Comparison of ENCODE assay signal across 18 cellular contexts in genomic region chr9:33177633-33178032, GRCh38. TPM values are rescaled to one million over a fixed set of nuclear protein-coding genes. Genes with fewer than 3 reads are reported as not detected.
A peak's percentile ranks its signal among the peaks of the same experiment; 100 is the strongest.
DNase-seq lines count a peak whose midpoint lies in the region; ATAC-seq lines count a peak whose summit lies in the region.
"Had no signal": no experiment of that assay in that cellular context is flagged by ENCODE, and none has a peak within 500 bp of the region (broad histone marks: within the 10 kb centered on the region; RNA-seq: fewer than 3 reads in every experiment).

No MANE protein-coding gene starts in this region.

- H2AFZ ChIP-seq in mesenchymal stem cell (ENCODE audit: low read depth, low read length), result no peak overlapping the region

- H4K8ac ChIP-seq in mesenchymal stem cell (ENCODE audit: low read length), result no peak overlapping the region

- H3K18ac ChIP-seq in mesenchymal stem cell (ENCODE audit: low read depth in 1 of 2, low read length in 2 of 2), result no peak overlapping the region

- no peak for DNase-seq in mesenchymal stem cell
- DNase-seq in right cardiac atrium, result no peak
- no peak for DNase-seq in superior temporal gyrus (ENCODE audit: extremely low spot score)
- DNase-seq in NCI-H510A (lab: John Stamatoyannopoulos, UW), result no peak
- DNase-seq in HUDEP-2 (lab: John Stamatoyannopoulos, UW; ENCODE audit: unreplicated experiment in 76 of 76), result no peak
- DNase-seq: activated CD4-positive, alpha-beta T cell treated with anti-CD3 and anti-CD28 coated beads, Interleukin-2, amount 10 ng/mL, durations not matched to agents 7 days and 5 days; aorta; dermis blood vessel endothelial cell; NCI-H1105 treated with DMSO at 0.1 percent for 48 hours; NCI-H345; nucleus accumbens; RPMI8226; T-helper 2 cell; tibial artery had no signal

- no peak overlapping the region for H3K4me2 ChIP-seq in mesenchymal stem cell (ENCODE audit: low read length, poor library complexity, severe bottlenecking)

- H3K27ac ChIP-seq in mesenchymal stem cell (ENCODE audit: low read length, poor library complexity, severe bottlenecking), result peak overlapping the region; percentile 33
- H3K27ac ChIP-seq in right cardiac atrium (ENCODE audit: low read length), result no peak overlapping the region
- H3K27ac ChIP-seq: tibial artery had no signal

- H3K79me1 ChIP-seq in mesenchymal stem cell (replicated peaks; ENCODE audit: low read length, poor library complexity, severe bottlenecking), result no peaks in the 10 kb centered on the region

- H3K23ac ChIP-seq in mesenchymal stem cell (ENCODE audit: low read length in 2 of 2), result no peak overlapping the region

- H3K4me1 ChIP-seq in mesenchymal stem cell (ENCODE audit: control insufficient read depth, insufficient read depth, low read depth, low read length) (peaks cover 15% of the 10 kb centered on the region), right cardiac atrium (ENCODE audit: control insufficient read depth, insufficient read depth, low read length) (peaks cover 6% of the 10 kb centered on the region)

- no peak overlapping the region for H2BK120ac ChIP-seq in mesenchymal stem cell (ENCODE audit: low read depth, low read length)

- H2BK5ac ChIP-seq in mesenchymal stem cell (ENCODE audit: low read depth, low read length, poor library complexity, severe bottlenecking), result no peak overlapping the region

- H3K9ac ChIP-seq in mesenchymal stem cell (ENCODE audit: low read length), result no peak overlapping the region

- intact Hi-C loops in right cardiac atrium (cut with DNase I), result loop anchor here in 1 of 4 donors (5.0 kb wide), 1 partner anchor 45 kb away; no protein-coding TSS in a partner anchor

- no peak overlapping the region for H4K91ac ChIP-seq in mesenchymal stem cell (ENCODE audit: low read length)

- H3K14ac ChIP-seq in mesenchymal stem cell (ENCODE audit: low read length in 2 of 2), result no peak overlapping the region

- no peaks in the 10 kb centered on the region for H3K9me3 ChIP-seq in mesenchymal stem cell (ENCODE audit: control insufficient read depth, low read length)
- H3K9me3 ChIP-seq in right cardiac atrium (ENCODE audit: control insufficient read depth, low read length), result no peaks in the 10 kb centered on the region
- H3K9me3 ChIP-seq: tibial artery had no signal

- no peak overlapping the region for H3K4me3 ChIP-seq in mesenchymal stem cell (ENCODE audit: insufficient read depth in 1 of 2, low read depth in 1 of 2, low read length in 2 of 2)
- no peak overlapping the region for H3K4me3 ChIP-seq in right cardiac atrium (ENCODE audit: low read length)
- H3K4me3 ChIP-seq: tibial artery had no signal

- H2BK12ac ChIP-seq in mesenchymal stem cell (ENCODE audit: low read length in 2 of 2), result no peak overlapping the region

- H3K27me3 ChIP-seq in mesenchymal stem cell (ENCODE audit: control insufficient read depth in 1 of 2, insufficient read depth in 1 of 2, low read length in 2 of 2) (no peaks in the 10 kb centered on the region), right cardiac atrium (ENCODE audit: control insufficient read depth, insufficient read depth) (no peaks in the 10 kb centered on the region)
- H3K27me3 ChIP-seq: tibial artery had no signal

- ATAC-seq in GM19043 (IDR thresholded peaks at IDR 0.05; ENCODE audit: low read depth, unreplicated experiment) (peak; percentile 87), GM21737 (IDR thresholded peaks at IDR 0.05; ENCODE audit: unreplicated experiment) (peak; percentile 84), HG03196 (IDR thresholded peaks at IDR 0.05; ENCODE audit: unreplicated experiment) (peak; percentile 89), right cardiac atrium (no peak)
- ATAC-seq: activated T-helper 17 cell treated with anti-CD3 and anti-CD28 coated beads, Interleukin-2, amount 50 U/mL, for 72 hours had no signal

- no peak overlapping the region for H2AK5ac ChIP-seq in mesenchymal stem cell (ENCODE audit: low read length, severe bottlenecking)

- no peaks in the 10 kb centered on the region for H3K36me3 ChIP-seq in mesenchymal stem cell (ENCODE audit: control insufficient read depth in 1 of 2, insufficient read depth in 2 of 2, low read depth in 1 of 2, low read length in 2 of 2)
- H3K36me3 ChIP-seq: tibial artery had no signal

- no peak overlapping the region for H3K4ac ChIP-seq in mesenchymal stem cell (ENCODE audit: low read depth in 1 of 2, low read length in 2 of 2)

- H2BK15ac ChIP-seq in mesenchymal stem cell (ENCODE audit: low read depth, poor library complexity, severe bottlenecking), result no peak overlapping the region

RNA-seq across cellular contexts. Expression of gene B4GALT1, which starts 10.5 kb away (rescaled TPM):
- 58.5 TPM for polyA plus RNA-seq in mesenchymal stem cell (2013, experiment 1 of 2)
- polyA plus RNA-seq in mesenchymal stem cell (2013, experiment 2 of 2), result 58.1 TPM
- 100 to 1,000 TPM in 1 of 4 donors, 10 to 100 TPM in 3; 44.0 to 137 (median 58.3) TPM for total RNA-seq in right cardiac atrium
- polyA plus RNA-seq in right cardiac atrium, result 24.7 TPM

Comparison
In these comparisons a context has a peak if more than half of its experiments do, and no peak if none do; other contexts are left out.
1. ATAC-seq: peak in GM19043 (single experiment), GM21737 (single experiment) and HG03196 (single experiment); none in right cardiac atrium (0 of 2).